ENCODE assay signal across 8 cellular contexts in the genomic region with DNA sequence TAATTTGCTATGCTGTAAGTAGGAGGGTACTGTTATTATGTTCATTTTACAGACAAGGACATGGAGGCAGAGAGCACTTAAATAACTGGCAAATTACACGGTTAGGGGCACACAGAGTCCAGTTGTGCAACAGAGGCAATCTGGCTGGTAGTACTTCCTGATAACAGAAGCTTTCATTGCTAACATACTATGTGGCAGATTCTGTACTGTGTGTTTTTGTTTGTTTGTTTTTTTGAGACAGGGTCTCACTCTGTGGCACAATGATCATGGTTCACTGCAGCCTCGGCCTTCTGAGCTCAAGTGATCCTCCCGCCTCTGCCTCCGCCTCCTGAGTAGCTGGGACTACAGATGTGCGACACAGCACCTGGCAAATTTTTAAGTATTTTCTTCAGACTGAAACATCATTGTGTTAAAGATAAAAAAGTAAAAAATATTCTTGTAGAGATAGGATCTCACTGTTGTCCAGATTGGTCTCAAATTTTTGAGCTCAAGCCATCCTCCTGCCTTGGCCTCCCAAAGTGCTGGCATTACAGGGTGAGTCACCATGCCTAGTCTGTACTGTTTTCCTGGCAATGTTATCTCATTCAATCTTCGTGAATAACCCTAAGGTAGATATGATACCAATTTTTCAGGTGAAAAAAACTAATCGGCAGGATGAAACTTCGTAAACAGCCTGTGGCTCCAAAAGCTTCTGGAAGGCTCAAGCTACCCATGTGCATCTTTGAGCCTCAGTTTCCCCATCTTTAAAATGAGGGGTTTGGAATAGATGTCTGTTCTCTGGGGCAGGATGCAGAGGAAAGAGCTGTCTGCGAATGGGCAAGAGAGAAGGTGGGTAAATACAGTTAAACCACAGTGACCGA. TPM values are rescaled to one million over a fixed set of nuclear protein-coding genes. Genes with fewer than 3 reads are reported as not detected.
A peak's percentile ranks its signal among the peaks of the same experiment; 100 is the strongest.
DNase-seq lines count a peak whose midpoint lies in the region; ATAC-seq and TF ChIP-seq lines count a peak whose summit lies in the region.

No MANE protein-coding gene starts in this region.

- H3K4me1 ChIP-seq in iPS DF 6.9 (ENCODE audit: control insufficient read depth, insufficient read depth, low read length) (0 out of 2 replicates have a peak, but pooled peaks cover 1% of the 10 kb centered on the region), suprapubic skin (peaks cover 35% of the 10 kb centered on the region)

- H3K9me3 ChIP-seq in iPS DF 6.9 (ENCODE audit: control insufficient read depth, insufficient read depth, low read length) (no peaks in the 10 kb centered on the region), suprapubic skin (no peaks in the 10 kb centered on the region)

- H3K4me1 Mint-ChIP-seq in activated CD8-positive, alpha-beta memory T cell treated with anti-CD3 and anti-CD28 coated beads, Interleukin-2, amount 10 ng/mL, durations not matched to agents 7 days and 5 days: peaks cover 42% of the 10 kb centered on the region
- peaks cover 20% of the 10 kb centered on the region for H3K4me1 Mint-ChIP-seq in activated B cell treated with CpG ODN at 0.5 μM for 24 hours

- no peak for TF ChIP-seq CTCF in activated B cell treated with CpG ODN at 0.5 μM for 24 hours (IDR thresholded peaks at IDR 0.05)
- no peak for TF ChIP-seq CTCF in suprapubic skin (IDR thresholded peaks at IDR 0.05)

- DNase-seq in activated CD8-positive, alpha-beta memory T cell treated with anti-CD3 and anti-CD28 coated beads, Interleukin-2, amount 10 ng/mL, durations not matched to agents 7 days and 5 days: no peak
- no peak for DNase-seq in activated CD8-positive, alpha-beta memory T cell treated with anti-CD3 and anti-CD28 coated beads, Interleukin-2, amount 50 U/mL, for 4 hours
- DNase-seq in activated B cell treated with CpG ODN at 0.5 μM for 24 hours (no peak), iPS DF 6.9 (ENCODE audit: low read depth, low spot score) (no peak), suprapubic skin (ENCODE audit: low spot score in 2 of 2) (no peak), H4 (ENCODE audit: low spot score) (no peak), DMS114 treated with DMSO at 0.1 percent for 48 hours (lab: John Stamatoyannopoulos, UW; ENCODE audit: unreplicated experiment) (no peak)

- POLR2A ChIA-PET in activated B cell treated with CpG ODN at 0.5 μM for 24 hours (lab: Charles Lee): interaction anchor here (0.7 to 4.1 kb wide), 7 partner anchors 11 to 537 kb away, joined by 3 to 15 read pairs (median 4); a partner anchor contains a TSS

- no peak for TF ChIP-seq POLR2A in suprapubic skin (IDR thresholded peaks at IDR 0.05)

- H3K27ac ChIP-seq in iPS DF 6.9 (ENCODE audit: low read length): no peak overlapping the region
- peak overlapping the region; percentile 78 for H3K27ac ChIP-seq in suprapubic skin

- H3K4me3 Mint-ChIP-seq in activated CD8-positive, alpha-beta memory T cell treated with anti-CD3 and anti-CD28 coated beads, Interleukin-2, amount 10 ng/mL, durations not matched to agents 7 days and 5 days: peak overlapping the region; percentile 95
- peak overlapping the region; percentile 96 for H3K4me3 Mint-ChIP-seq in activated B cell treated with CpG ODN at 0.5 μM for 24 hours

- TF ChIP-seq EP300 in suprapubic skin (IDR thresholded peaks at IDR 0.05): no peak

- CTCF ChIA-PET in activated CD8-positive, alpha-beta memory T cell treated with anti-CD3 and anti-CD28 coated beads, Interleukin-2, amount 10 ng/mL, durations not matched to agents 7 days and 5 days (lab: Charles Lee): interaction anchor here (0.6 to 3.0 kb wide), 7 partner anchors 18 to 380 kb away, joined by 3 to 13 read pairs (median 4); a partner anchor contains a TSS
- CTCF ChIA-PET in activated B cell treated with CpG ODN at 0.5 μM for 24 hours (lab: Charles Lee): interaction anchor here (0.6 to 0.7 kb wide), 2 partner anchors 15 to 198 kb away, joined by 3 read pairs; a partner anchor contains a TSS

- no peak for ATAC-seq in activated CD8-positive, alpha-beta memory T cell treated with anti-CD3 and anti-CD28 coated beads, Interleukin-2, amount 10 ng/mL, durations not matched to agents 7 days and 5 days
- no peak for ATAC-seq in activated B cell treated with CpG ODN at 0.5 μM for 24 hours (ENCODE audit: low read depth)
- no peak for ATAC-seq in GM18861 (IDR thresholded peaks at IDR 0.05; ENCODE audit: unreplicated experiment)

- H3K27me3 ChIP-seq in iPS DF 6.9 (ENCODE audit: control insufficient read depth, insufficient read depth, low read length): no peaks in the 10 kb centered on the region
- no peaks in the 10 kb centered on the region for H3K27me3 ChIP-seq in suprapubic skin

- peak overlapping the region; percentile 53; the same call in 1 of the 2 replicates for H3K4me3 ChIP-seq in iPS DF 6.9 (ENCODE audit: low read length)
- H3K4me3 ChIP-seq in suprapubic skin: peak overlapping the region; percentile 84

- WGBS in iPS DF 6.9 (ENCODE audit: insufficient coverage, insufficient read length): no CpG with 5 or more reads among the region's 10 CpGs
- WGBS in suprapubic skin: 60% methylated on average over 10 of the region's 10 CpGs

- peak overlapping the region; percentile 91 for H3K27ac Mint-ChIP-seq in activated CD8-positive, alpha-beta memory T cell treated with anti-CD3 and anti-CD28 coated beads, Interleukin-2, amount 10 ng/mL, durations not matched to agents 7 days and 5 days
- peak overlapping the region; percentile 85 for H3K27ac Mint-ChIP-seq in activated B cell treated with CpG ODN at 0.5 μM for 24 hours

- intact Hi-C loops in activated B cell treated with CpG ODN at 0.5 μM for 24 hours (cut with micrococcal nuclease): loop anchor here (1.0 to 5.0 kb wide), 8 partner anchors 67 to 1357 kb away; a partner anchor contains a TSS

- H3K36me3 Mint-ChIP-seq in activated CD8-positive, alpha-beta memory T cell treated with anti-CD3 and anti-CD28 coated beads, Interleukin-2, amount 10 ng/mL, durations not matched to agents 7 days and 5 days: peaks cover 11% of the 10 kb centered on the region
- H3K36me3 Mint-ChIP-seq in activated B cell treated with CpG ODN at 0.5 μM for 24 hours (ENCODE audit: low read depth): peaks cover 2% of the 10 kb centered on the region

- peaks cover 20% of the 10 kb centered on the region for H3K27me3 Mint-ChIP-seq in activated CD8-positive, alpha-beta memory T cell treated with anti-CD3 and anti-CD28 coated beads, Interleukin-2, amount 10 ng/mL, durations not matched to agents 7 days and 5 days
- peaks cover 2% of the 10 kb centered on the region for H3K27me3 Mint-ChIP-seq in activated B cell treated with CpG ODN at 0.5 μM for 24 hours

- H3K9me3 Mint-ChIP-seq in activated CD8-positive, alpha-beta memory T cell treated with anti-CD3 and anti-CD28 coated beads, Interleukin-2, amount 10 ng/mL, durations not matched to agents 7 days and 5 days (ENCODE audit: low read depth): no peaks in the 10 kb centered on the region
- no peaks in the 10 kb centered on the region for H3K9me3 Mint-ChIP-seq in activated B cell treated with CpG ODN at 0.5 μM for 24 hours

- H3K36me3 ChIP-seq in iPS DF 6.9 (ENCODE audit: control insufficient read depth, insufficient read depth, low read length) (no peaks in the 10 kb centered on the region), suprapubic skin (no peaks in the 10 kb centered on the region)

RNA-seq across cellular contexts. Expression of a gene that starts 0.9 kb away (rescaled TPM):
- 10 to 100 TPM; 79.4 to 100.0 TPM for total RNA-seq in activated CD8-positive, alpha-beta memory T cell treated with anti-CD3 and anti-CD28 coated beads, Interleukin-2, amount 10 ng/mL, durations not matched to agents 7 days and 5 days
- total RNA-seq in activated B cell treated with CpG ODN at 0.5 μM for 24 hours: 6.2 and 6.8 TPM in 2 replicates
- 10 to 100 TPM; 12.7 to 35.1 (median 31.1) TPM for total RNA-seq in suprapubic skin
- 66.8 and 83.7 TPM in 2 replicates for total RNA-seq in H4 (2014; rRNA removed; shearing (Covaris generic))
